In the genomic region with DNA sequence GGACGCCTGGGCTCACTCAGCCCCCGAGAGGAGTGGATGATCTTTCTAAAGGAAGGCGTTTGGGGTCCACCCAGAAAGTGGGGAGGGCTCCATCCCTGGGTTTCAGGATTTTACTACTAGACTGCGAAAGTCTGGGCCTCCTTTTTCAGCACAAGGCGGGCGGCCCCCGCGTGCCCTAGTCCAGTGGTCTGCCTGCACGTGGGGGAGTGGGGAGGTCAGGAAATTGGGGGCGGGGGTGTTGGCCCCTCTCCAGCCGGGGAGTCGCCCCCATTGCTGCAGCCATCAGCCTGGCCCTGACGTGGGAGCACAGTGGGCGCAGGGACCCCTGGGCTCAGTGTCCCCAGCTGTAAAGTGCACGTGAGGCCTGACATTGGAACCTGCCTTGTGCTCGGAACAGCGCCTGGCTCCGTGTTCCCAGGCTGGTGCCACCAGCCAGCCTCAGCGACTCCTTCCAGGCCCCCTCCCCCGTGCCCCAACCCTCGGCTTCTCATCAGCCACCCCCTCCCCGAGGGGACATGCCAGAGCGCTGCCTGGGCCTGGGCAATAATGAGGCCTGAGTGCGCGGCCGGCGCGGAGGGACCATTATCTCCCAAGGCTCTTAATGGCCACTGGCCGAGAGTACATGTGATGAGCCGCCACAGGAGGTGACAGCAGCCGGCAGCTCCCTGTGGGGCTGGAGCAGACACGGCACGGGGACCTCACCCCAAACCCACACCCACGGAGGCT, we compare ENCODE assay signal across 24 cellular contexts. TPM values are rescaled to one million over a fixed set of nuclear protein-coding genes. Genes with fewer than 3 reads are reported as not detected.
DNase-seq lines count a peak whose midpoint lies in the region; ATAC-seq and TF ChIP-seq lines count a peak whose summit lies in the region.
"Had no signal": no experiment of that assay in that cellular context is flagged by ENCODE, and none has a peak within 500 bp of the region (broad histone marks: within the 10 kb centered on the region; RNA-seq: fewer than 3 reads in every experiment).

No MANE protein-coding gene starts in this region.

- no peaks in the 10 kb centered on the region for H3K36me3 ChIP-seq in HEK293 (ENCODE audit: control insufficient read depth in 2 of 2, insufficient read depth in 1 of 2, low read length in 2 of 2)
- no peaks in the 10 kb centered on the region for H3K36me3 ChIP-seq in ascending aorta
- H3K36me3 ChIP-seq in gastrocnemius medialis = no peaks in the 10 kb centered on the region

- H3K9me3 ChIP-seq in HEK293 (ENCODE audit: control insufficient read depth, insufficient read depth, low read depth, low read length) (no peaks in the 10 kb centered on the region), ascending aorta (no peaks in the 10 kb centered on the region), gastrocnemius medialis (no peaks in the 10 kb centered on the region)

- DNase-seq in ascending aorta (ENCODE audit: low spot score in 2 of 2) = no peak
- DNase-seq in left ventricle myocardium superior = peak; percentile 69
- peak; percentile 31 to 72 for DNase-seq in gastrocnemius medialis
- no peak for DNase-seq in NCI-H128 (lab: John Stamatoyannopoulos, UW; ENCODE audit: unreplicated experiment)
- no peak for DNase-seq in NAMALWA (ENCODE audit: low spot score)
- DNase-seq: activated CD8-positive, alpha-beta memory T cell treated with anti-CD3 and anti-CD28 coated beads, Interleukin-2, amount 50 U/mL, for 48 hours; activated CD8-positive, alpha-beta T cell treated with anti-CD3 and anti-CD28 coated beads for 36 hours; activated naive CD4-positive, alpha-beta T cell treated with anti-CD3 and anti-CD28 coated beads for 36 hours; dermis blood vessel endothelial cell; HCEC 1CT; left colon; NCI-H1694; PC-3; stimulated activated CD4-positive, alpha-beta T cell treated with anti-CD3 and anti-CD28 coated beads, Interleukin-4, amount 100 ng/mL, for 24 hours had no signal

- H3K4me1 ChIP-seq in HEK293 (ENCODE audit: control insufficient read depth, insufficient read depth, low read length) (no peaks in the 10 kb centered on the region; the same call in 1 of the 2 replicates), ascending aorta (peaks cover 31 to 44% of the 10 kb centered on the region in 2 donors), gastrocnemius medialis (peaks cover 22 to 26% of the 10 kb centered on the region in 2 donors)

- H3K27me3 ChIP-seq in ascending aorta = peaks cover 3% of the 10 kb centered on the region
- H3K27me3 ChIP-seq in gastrocnemius medialis = peaks cover 0 to 6% (median 5%) of the 10 kb centered on the region in 3 donors

- H3K27ac ChIP-seq in HEK293 (ENCODE audit: extremely low read depth, low read depth, low read length) = no peak overlapping the region
- H3K27ac ChIP-seq in ascending aorta = peak overlapping the region; percentile 74 to 95
- peak overlapping the region; percentile 84 to 93 (median 88) for H3K27ac ChIP-seq in gastrocnemius medialis

- CTCF ChIA-PET in HEK293 (lab: Yijun Ruan, JAX) = interaction anchor here (0.6 to 1.9 kb wide), 6 partner anchors 39 to 386 kb away, joined by 3 to 9 read pairs (median 5); no protein-coding TSS in a partner anchor

- POLR2A ChIA-PET in HEK293 (lab: Yijun Ruan, JAX) = no interaction called here

- in situ Hi-C loops in gastrocnemius medialis (cut with MboI; ENCODE audit: low sequenced_read_pairs in 4 of 4) = no loop called here

- TF ChIP-seq CTCF in HEK293 (tag by site-specific recombination; IDR thresholded peaks at IDR 0.05) = no peak
- no peak for TF ChIP-seq CTCF in ascending aorta (IDR thresholded peaks at IDR 0.05)
- no peak for TF ChIP-seq CTCF in gastrocnemius medialis (IDR thresholded peaks at IDR 0.05 in 4 of 5, conservative IDR thresholded peaks at IDR 0.05 in 1 of 5)

- TF ChIP-seq POLR2A in gastrocnemius medialis (IDR thresholded peaks at IDR 0.05) = no peak

- ATAC-seq in left ventricle myocardium superior (peak; percentile 34), gastrocnemius medialis (peak; percentile 52 to 62), HG02678 (IDR thresholded peaks at IDR 0.05; ENCODE audit: unreplicated experiment) (no peak)
- ATAC-seq: activated CD8-positive, alpha-beta T cell treated with anti-CD3 and anti-CD28 coated beads for 36 hours; esophagus mucosa; GM12878; HepG2; left colon; sciatic nerve had no signal

- H3K4me3 ChIP-seq in HEK293 (ENCODE audit: low read depth, low read length) (no peak overlapping the region), ascending aorta (peak overlapping the region in 1 of 2 donors; percentile 46), gastrocnemius medialis (peak overlapping the region in 2 of 4 donors; percentile 20 to 29)
- H3K4me3 ChIP-seq: GM12878 had no signal

- intact Hi-C loops in ascending aorta (cut with DNase I) (loop anchor here (1.0 to 10.0 kb wide), 3 partner anchors 20 to 384 kb away; a partner anchor contains a TSS), left ventricle myocardium superior (cut with micrococcal nuclease) (no loop called here), gastrocnemius medialis (cut with DNase I; ENCODE audit: low total_unique reads) (no loop called here)

TF ChIP-seq in HEK293, 187 proteins besides CTCF, POLR2A, EP300 and RAD21:
- 0 out of 2 replicates have a peak, but pooled peaks have one; percentile 35 for TF ChIP-seq ZNF341 (tag by site-specific recombination; IDR thresholded peaks at IDR 0.05; ENCODE audit: low read depth)
- peak; percentile 51; the same call in 1 of the 2 replicates for TF ChIP-seq GLIS1 (tag by site-specific recombination; IDR thresholded peaks at IDR 0.05)
- peak; percentile 77 for TF ChIP-seq ZIC2 (tag by site-specific recombination; IDR thresholded peaks at IDR 0.05)
- TF ChIP-seq SP2 (tag by site-specific recombination; IDR thresholded peaks at IDR 0.05) = no peak
- TF ChIP-seq ZFHX2 (tag by site-specific recombination; conservative IDR thresholded peaks at IDR 0.05) = 0 out of 2 replicates have a peak, but pooled peaks have one; percentile 6
- TF ChIP-seq ZNF701 (tag by site-specific recombination; IDR thresholded peaks at IDR 0.05) = no peak

RNA-seq across cellular contexts. Expression of a gene that starts 2.4 kb away (rescaled TPM):
- total RNA-seq in ascending aorta (not detected), left ventricle myocardium superior (not detected), gastrocnemius medialis (not detected)
- total RNA-seq: activated CD8-positive, alpha-beta T cell treated with anti-CD3 and anti-CD28 coated beads for 36 hours; activated naive CD4-positive, alpha-beta T cell treated with anti-CD3 and anti-CD28 coated beads for 36 hours; dermis blood vessel endothelial cell; esophagus mucosa; fibroblast of villous mesenchyme; GM12878; left colon; LHCN-M2; NCI-H460; PC-3; sciatic nerve; subcutaneous adipose tissue had no signal

RNA-seq across cellular contexts. Expression of a gene that starts 25.9 kb away (rescaled TPM):
- total RNA-seq in ascending aorta (not detected), left ventricle myocardium superior (25.8 TPM), gastrocnemius medialis (1 to 10 TPM in 1 of 4 donors, under 1 TPM in 2, not detected in 1; 0.24 to 1.3 (median 0.33) TPM)
- total RNA-seq: activated CD8-positive, alpha-beta T cell treated with anti-CD3 and anti-CD28 coated beads for 36 hours; activated naive CD4-positive, alpha-beta T cell treated with anti-CD3 and anti-CD28 coated beads for 36 hours; esophagus mucosa; fibroblast of villous mesenchyme; GM12878; sciatic nerve; subcutaneous adipose tissue had no signal

RNA-seq across cellular contexts. Expression of a gene that starts 54.5 kb away (rescaled TPM):
- 57.5 TPM for total RNA-seq in ascending aorta
- total RNA-seq in left ventricle myocardium superior = 3.2 TPM
- total RNA-seq in gastrocnemius medialis = 10 to 100 TPM in 1 of 4 donors, 1 to 10 TPM in 3; 3.7 to 12.8 (median 4.5) TPM
- total RNA-seq: LHCN-M2 had no signal

Comparison
In these comparisons a context has a peak if more than half of its experiments do, and no peak if none do; other contexts are left out.
1. DNase-seq: peak in left ventricle myocardium superior (single experiment) and gastrocnemius medialis (2 of 2); none in ascending aorta (0 of 2), NCI-H128 (single experiment) and NAMALWA (single experiment).
2. RNA of a gene that starts 25.9 kb away (total RNA-seq): 25.8 TPM in left ventricle myocardium superior (single experiment); 0.24 to 1.3 TPM in gastrocnemius medialis and not detected in ascending aorta (single experiment); every median in the first group is over 10 times any median in the second.